In the genomic region with DNA sequence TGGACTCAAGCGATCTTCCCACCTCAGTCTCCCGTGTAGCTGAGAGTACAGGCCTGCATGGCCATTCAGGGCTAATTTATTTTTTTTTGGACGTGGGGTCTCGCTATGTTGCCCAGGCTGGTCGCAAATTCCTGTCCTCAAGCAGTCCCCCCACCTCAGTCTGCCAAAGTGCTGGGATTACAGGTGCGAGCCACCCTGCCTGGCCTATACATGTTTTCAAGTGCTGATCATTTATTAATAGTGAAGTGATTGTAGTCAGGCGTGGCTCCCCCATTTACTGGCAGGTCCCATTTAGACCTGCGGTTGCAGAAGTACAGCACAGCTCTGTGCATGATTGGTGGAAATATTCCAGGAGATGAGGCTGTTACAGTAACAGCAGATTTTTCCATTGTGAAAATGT, we compare ENCODE assay signal across 2 cellular contexts.
A peak's percentile ranks its signal among the peaks of the same experiment; 100 is the strongest.
TF ChIP-seq lines count a peak whose summit lies in the region.

No MANE protein-coding gene starts in this region.

TF ChIP-seq in HEK293, 187 proteins besides CTCF, POLR2A, EP300 and RAD21 (continued from another document):
- TF ChIP-seq, protein P1, sequence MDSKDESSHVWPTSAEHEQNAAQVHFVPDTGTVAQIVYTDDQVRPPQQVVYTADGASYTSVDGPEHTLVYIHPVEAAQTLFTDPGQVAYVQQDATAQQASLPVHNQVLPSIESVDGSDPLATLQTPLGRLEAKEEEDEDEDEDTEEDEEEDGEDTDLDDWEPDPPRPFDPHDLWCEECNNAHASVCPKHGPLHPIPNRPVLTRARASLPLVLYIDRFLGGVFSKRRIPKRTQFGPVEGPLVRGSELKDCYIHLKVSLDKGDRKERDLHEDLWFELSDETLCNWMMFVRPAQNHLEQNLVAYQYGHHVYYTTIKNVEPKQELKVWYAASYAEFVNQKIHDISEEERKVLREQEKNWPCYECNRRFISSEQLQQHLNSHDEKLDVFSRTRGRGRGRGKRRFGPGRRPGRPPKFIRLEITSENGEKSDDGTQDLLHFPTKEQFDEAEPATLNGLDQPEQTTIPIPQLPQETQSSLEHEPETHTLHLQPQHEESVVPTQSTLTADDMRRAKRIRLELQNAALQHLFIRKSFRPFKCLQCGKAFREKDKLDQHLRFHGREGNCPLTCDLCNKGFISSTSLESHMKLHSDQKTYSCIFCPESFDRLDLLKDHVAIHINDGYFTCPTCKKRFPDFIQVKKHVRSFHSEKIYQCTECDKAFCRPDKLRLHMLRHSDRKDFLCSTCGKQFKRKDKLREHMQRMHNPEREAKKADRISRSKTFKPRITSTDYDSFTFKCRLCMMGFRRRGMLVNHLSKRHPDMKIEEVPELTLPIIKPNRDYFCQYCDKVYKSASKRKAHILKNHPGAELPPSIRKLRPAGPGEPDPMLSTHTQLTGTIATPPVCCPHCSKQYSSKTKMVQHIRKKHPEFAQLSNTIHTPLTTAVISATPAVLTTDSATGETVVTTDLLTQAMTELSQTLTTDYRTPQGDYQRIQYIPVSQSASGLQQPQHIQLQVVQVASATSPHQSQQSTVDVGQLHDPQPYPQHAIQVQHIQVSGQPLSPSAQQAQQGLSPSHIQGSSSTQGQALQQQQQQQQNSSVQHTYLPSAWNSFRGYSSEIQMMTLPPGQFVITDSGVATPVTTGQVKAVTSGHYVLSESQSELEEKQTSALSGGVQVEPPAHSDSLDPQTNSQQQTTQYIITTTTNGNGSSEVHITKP (tag by site-specific recombination; IDR thresholded peaks at IDR 0.05), result peak; percentile 94
- TF ChIP-seq ZNF121 (tag by site-specific recombination; IDR thresholded peaks at IDR 0.05), result peak; percentile 99

TF ChIP-seq in HEK293T, 16 proteins besides CTCF, POLR2A, EP300 and RAD21 (continued from another document):
- TF ChIP-seq, protein P2, sequence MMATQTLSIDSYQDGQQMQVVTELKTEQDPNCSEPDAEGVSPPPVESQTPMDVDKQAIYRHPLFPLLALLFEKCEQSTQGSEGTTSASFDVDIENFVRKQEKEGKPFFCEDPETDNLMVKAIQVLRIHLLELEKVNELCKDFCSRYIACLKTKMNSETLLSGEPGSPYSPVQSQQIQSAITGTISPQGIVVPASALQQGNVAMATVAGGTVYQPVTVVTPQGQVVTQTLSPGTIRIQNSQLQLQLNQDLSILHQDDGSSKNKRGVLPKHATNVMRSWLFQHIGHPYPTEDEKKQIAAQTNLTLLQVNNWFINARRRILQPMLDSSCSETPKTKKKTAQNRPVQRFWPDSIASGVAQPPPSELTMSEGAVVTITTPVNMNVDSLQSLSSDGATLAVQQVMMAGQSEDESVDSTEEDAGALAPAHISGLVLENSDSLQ (IDR thresholded peaks at IDR 0.05), result no peak
- no peak for TF ChIP-seq FOXA1 (IDR thresholded peaks at IDR 0.05)
- no peak for TF ChIP-seq ZNF384 (IDR thresholded peaks at IDR 0.05)
- TF ChIP-seq CTBP1 (IDR thresholded peaks at IDR 0.05; ENCODE audit: borderline replicate concordance), result no peak
- no peak for TF ChIP-seq BHLHE40 (IDR thresholded peaks at IDR 0.05; ENCODE audit: borderline replicate concordance)
- TF ChIP-seq SP1 (IDR thresholded peaks at IDR 0.05), result no peak
- no peak for TF ChIP-seq L3MBTL2 (conservative IDR thresholded peaks at IDR 0.05)
